ENCODE assay signal across 1 cellular context in genomic region chr4:1751155-1751918, GRCh38.
TF ChIP-seq lines count a peak whose summit lies in the region.

No MANE protein-coding gene starts in this region.

TF ChIP-seq in H1, 55 proteins besides CTCF, POLR2A, EP300 and RAD21:
- no peak for TF ChIP-seq CHD1 (IDR thresholded peaks at IDR 0.05; ENCODE audit: low read depth, low read length)
- TF ChIP-seq SP4 (IDR thresholded peaks at IDR 0.05; ENCODE audit: low read length): no peak
- no peak for TF ChIP-seq GTF2F1 (IDR thresholded peaks at IDR 0.05; ENCODE audit: borderline replicate concordance, low read depth, low read length)
- no peak for TF ChIP-seq CBX5 (IDR thresholded peaks at IDR 0.05; ENCODE audit: low read depth, low read length)
- no peak for TF ChIP-seq CREB1 (IDR thresholded peaks at IDR 0.05)
- no peak for TF ChIP-seq CBX8 (IDR thresholded peaks at IDR 0.05; ENCODE audit: borderline replicate concordance, low read depth, low read length)
- no peak for TF ChIP-seq ZNF274 (IDR thresholded peaks at IDR 0.05; ENCODE audit: borderline replicate concordance, extremely low read depth, low read length)
